Comparison of ENCODE assay signal across 1 cellular context in the genomic region with DNA sequence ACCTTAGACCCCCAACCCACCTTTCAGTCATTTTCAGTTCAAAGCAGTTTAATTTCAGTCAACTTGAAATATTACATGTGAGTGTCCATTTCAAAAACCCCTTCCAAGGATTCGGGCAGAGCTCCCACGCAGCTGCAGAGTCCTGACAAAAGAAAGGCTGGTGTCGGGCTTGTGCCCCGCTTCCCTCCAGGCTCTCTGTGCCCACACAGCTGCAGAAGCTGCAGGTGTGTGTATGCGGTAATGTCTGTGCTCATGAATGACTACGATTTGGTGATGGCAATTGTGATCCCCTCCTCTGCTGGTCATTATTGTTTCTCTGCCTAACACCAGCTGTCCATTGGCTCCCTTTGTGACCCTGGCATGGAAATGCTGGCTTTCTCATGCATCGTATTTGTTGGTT.
TF ChIP-seq lines count a peak whose summit lies in the region.

No MANE protein-coding gene starts in this region.

TF ChIP-seq in WTC11, 78 proteins besides CTCF, POLR2A, EP300 and RAD21 (continued from another document):
- TF ChIP-seq, protein P1, sequence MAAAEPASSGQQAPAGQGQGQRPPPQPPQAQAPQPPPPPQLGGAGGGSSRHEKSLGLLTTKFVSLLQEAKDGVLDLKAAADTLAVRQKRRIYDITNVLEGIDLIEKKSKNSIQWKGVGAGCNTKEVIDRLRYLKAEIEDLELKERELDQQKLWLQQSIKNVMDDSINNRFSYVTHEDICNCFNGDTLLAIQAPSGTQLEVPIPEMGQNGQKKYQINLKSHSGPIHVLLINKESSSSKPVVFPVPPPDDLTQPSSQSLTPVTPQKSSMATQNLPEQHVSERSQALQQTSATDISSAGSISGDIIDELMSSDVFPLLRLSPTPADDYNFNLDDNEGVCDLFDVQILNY (CRISPR knock-in tag; IDR thresholded peaks at IDR 0.05) = no peak
